Comparison of ENCODE assay signal across 16 cellular contexts in the genomic region with DNA sequence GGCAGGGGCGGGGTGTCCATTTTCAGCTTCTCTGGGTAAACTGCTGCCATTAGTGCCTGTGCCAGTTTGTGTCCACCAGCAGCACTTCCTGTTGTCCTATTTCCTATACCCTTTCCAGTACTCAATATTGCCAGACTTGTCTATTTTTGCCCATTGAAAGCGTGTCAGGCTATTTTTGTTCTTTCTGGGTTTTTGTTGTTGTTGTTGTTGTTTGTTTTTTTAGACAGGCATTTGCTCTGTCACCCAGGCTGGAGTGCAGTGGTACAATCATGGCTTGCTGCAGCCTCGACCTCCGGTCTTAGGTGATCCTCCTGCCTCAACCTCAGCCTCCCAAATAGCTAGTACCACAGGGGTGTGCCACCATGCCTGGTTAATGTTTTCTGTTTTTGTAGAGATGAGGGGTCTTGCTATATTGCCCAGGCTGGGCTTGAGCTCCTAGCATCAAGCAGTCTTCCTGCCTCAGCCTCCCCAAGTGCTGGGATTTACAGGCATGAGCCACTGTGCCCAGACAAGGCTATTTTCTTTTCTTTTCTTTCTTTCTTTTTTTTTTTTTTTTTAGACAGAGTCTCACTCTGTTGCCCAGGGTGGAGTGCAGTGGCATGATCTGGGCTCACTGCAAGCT. TPM values are rescaled to one million over a fixed set of nuclear protein-coding genes. Genes with fewer than 3 reads are reported as not detected.
A peak's percentile ranks its signal among the peaks of the same experiment; 100 is the strongest.
DNase-seq lines count a peak whose midpoint lies in the region; ATAC-seq and TF ChIP-seq lines count a peak whose summit lies in the region.
"Had no signal": no experiment of that assay in that cellular context is flagged by ENCODE, and none has a peak within 500 bp of the region (broad histone marks: within the 10 kb centered on the region; RNA-seq: fewer than 3 reads in every experiment).

No MANE protein-coding gene starts in this region.

- no peak for DNase-seq in NT2/D1 (ENCODE audit: low read depth, low spot score)
- no peak for DNase-seq in osteoblast (ENCODE audit: insufficient read length, low spot score, missing footprints)
- DNase-seq in upper lobe of left lung, result no peak
- no peak for DNase-seq in natural killer cell
- no peak for DNase-seq in H7
- DNase-seq: activated naive CD8-positive, alpha-beta T cell treated with anti-CD3 and anti-CD28 coated beads, Interleukin-2, amount 50 U/mL, for 24 hours; cerebellar nuclear complex; immature natural killer cell; NCI-H187; NCI-H510A treated with DMSO at 0.1 percent for 48 hours; OCI-M1 had no signal

- peaks cover 17% of the 10 kb centered on the region for H3K4me1 Mint-ChIP-seq in dendritic cell treated with granulocyte-macrophage colony-stimulating factor and Interleukin-4, amounts not matched to agents 40 ng/mL and 50 ng/mL, for 4 days (ENCODE audit: low read depth)
- H3K4me1 Mint-ChIP-seq in natural killer cell, result peaks cover 4 to 11% of the 10 kb centered on the region in 2 donors

- no peaks in the 10 kb centered on the region for H3K9me3 Mint-ChIP-seq in dendritic cell treated with granulocyte-macrophage colony-stimulating factor and Interleukin-4, amounts not matched to agents 40 ng/mL and 50 ng/mL, for 4 days
- no peaks in the 10 kb centered on the region for H3K9me3 Mint-ChIP-seq in natural killer cell
- H3K9me3 Mint-ChIP-seq: activated naive CD8-positive, alpha-beta T cell treated with anti-CD3 and anti-CD28 coated beads, Interleukin-2, amount 50 U/mL, for 24 hours; activated T-helper 1 cell treated with anti-CD3 and anti-CD28 coated beads, Interleukin-12 subunit alpha, Interleukin-12 subunit beta, Interleukin-2, Interleukin-4 antibody, amounts not matched to agents 30 ng/mL and 10 ng/mL and 1 ng/mL, durations not matched to agents 14 hours and 24 hours and 36 hours; immature natural killer cell; stimulated activated effector memory CD8-positive, alpha-beta T cell treated with anti-CD3 and anti-CD28 coated beads, Interleukin-12 subunit alpha, Interleukin-12 subunit beta, amount 100 ng/mL, for 72 hours had no signal

- peak overlapping the region; percentile 75 for H3K4me2 ChIP-seq in osteoblast (ENCODE audit: insufficient read depth, low read length)

- H3K36me3 ChIP-seq in NT2/D1 (ENCODE audit: insufficient read depth, insufficient read length, low read length) (peaks cover 3% of the 10 kb centered on the region), osteoblast (ENCODE audit: insufficient read depth, low read length) (no peaks in the 10 kb centered on the region), upper lobe of left lung (no peaks in the 10 kb centered on the region), H7 (replicated peaks; ENCODE audit: control insufficient read depth, insufficient read depth, low read length) (no peaks in the 10 kb centered on the region)

- H3K27ac ChIP-seq in osteoblast (ENCODE audit: low read depth, low read length) (peak overlapping the region; percentile 51), upper lobe of left lung (peak overlapping the region; percentile 12 to 62 (median 37))
- H3K27ac ChIP-seq: epithelial cell of prostate had no signal

- no peaks in the 10 kb centered on the region for H4K20me1 ChIP-seq in osteoblast (ENCODE audit: insufficient read depth, low read length)

- H2AFZ ChIP-seq in osteoblast (ENCODE audit: low read length), result peak overlapping the region; percentile 88

- H3K36me3 Mint-ChIP-seq in dendritic cell treated with granulocyte-macrophage colony-stimulating factor and Interleukin-4, amounts not matched to agents 40 ng/mL and 50 ng/mL, for 4 days (ENCODE audit: low read depth), result no peaks in the 10 kb centered on the region
- H3K36me3 Mint-ChIP-seq in natural killer cell, result no peaks in the 10 kb centered on the region
- H3K36me3 Mint-ChIP-seq: immature natural killer cell; stimulated activated effector memory CD8-positive, alpha-beta T cell treated with anti-CD3 and anti-CD28 coated beads, Interleukin-12 subunit alpha, Interleukin-12 subunit beta, amount 100 ng/mL, for 72 hours had no signal

- ATAC-seq in upper lobe of left lung (ENCODE audit: low FRiP score in 2 of 2) (no peak), GM21619 (IDR thresholded peaks at IDR 0.05; ENCODE audit: unreplicated experiment) (no peak), natural killer cell (no peak)
- ATAC-seq: activated naive CD8-positive, alpha-beta T cell treated with anti-CD3 and anti-CD28 coated beads, Interleukin-2, amount 50 U/mL, for 24 hours; stimulated activated effector memory CD8-positive, alpha-beta T cell treated with anti-CD3 and anti-CD28 coated beads, Interleukin-12 subunit alpha, Interleukin-12 subunit beta, amount 100 ng/mL, for 72 hours had no signal

- peaks cover 8% of the 10 kb centered on the region for H3K4me1 ChIP-seq in NT2/D1 (ENCODE audit: insufficient read depth, insufficient read length)
- peaks cover 14% of the 10 kb centered on the region for H3K4me1 ChIP-seq in osteoblast (ENCODE audit: insufficient read depth, low read length)
- H3K4me1 ChIP-seq in upper lobe of left lung, result peaks cover 10 to 29% (median 22%) of the 10 kb centered on the region in 4 donors

- no peak overlapping the region for H3K4me3 Mint-ChIP-seq in dendritic cell treated with granulocyte-macrophage colony-stimulating factor and Interleukin-4, amounts not matched to agents 40 ng/mL and 50 ng/mL, for 4 days
- H3K4me3 Mint-ChIP-seq in natural killer cell, result no peak overlapping the region
- H3K4me3 Mint-ChIP-seq: activated naive CD8-positive, alpha-beta T cell treated with anti-CD3 and anti-CD28 coated beads, Interleukin-2, amount 50 U/mL, for 24 hours; activated T-helper 1 cell treated with anti-CD3 and anti-CD28 coated beads, Interleukin-12 subunit alpha, Interleukin-12 subunit beta, Interleukin-2, Interleukin-4 antibody, amounts not matched to agents 30 ng/mL and 10 ng/mL and 1 ng/mL, durations not matched to agents 14 hours and 24 hours and 36 hours; immature natural killer cell; stimulated activated effector memory CD8-positive, alpha-beta T cell treated with anti-CD3 and anti-CD28 coated beads, Interleukin-12 subunit alpha, Interleukin-12 subunit beta, amount 100 ng/mL, for 72 hours had no signal

- WGBS in upper lobe of left lung, 2 donors, result 73 to 86% methylated on average over 4 of the region's 4 CpGs

- H3K4me3 ChIP-seq in NT2/D1 (ENCODE audit: insufficient read length, low read depth) (no peak overlapping the region), osteoblast (ENCODE audit: insufficient read depth, low read length) (no peak overlapping the region), upper lobe of left lung (no peak overlapping the region), H7 (ENCODE audit: insufficient read depth, low read depth, low read length) (no peak overlapping the region)

- peaks cover 12% of the 10 kb centered on the region for H3K27me3 Mint-ChIP-seq in dendritic cell treated with granulocyte-macrophage colony-stimulating factor and Interleukin-4, amounts not matched to agents 40 ng/mL and 50 ng/mL, for 4 days
- peaks cover 0 to 5% of the 10 kb centered on the region in 2 donors for H3K27me3 Mint-ChIP-seq in natural killer cell (ENCODE audit: low read depth in 2 of 2)

- TF ChIP-seq POLR2A in upper lobe of left lung (IDR thresholded peaks at IDR 0.05), result no peak

- H3K27ac Mint-ChIP-seq in dendritic cell treated with granulocyte-macrophage colony-stimulating factor and Interleukin-4, amounts not matched to agents 40 ng/mL and 50 ng/mL, for 4 days, result peak overlapping the region; percentile 65
- no peak overlapping the region for H3K27ac Mint-ChIP-seq in natural killer cell
- H3K27ac Mint-ChIP-seq: activated naive CD8-positive, alpha-beta T cell treated with anti-CD3 and anti-CD28 coated beads, Interleukin-2, amount 50 U/mL, for 24 hours; activated T-helper 1 cell treated with anti-CD3 and anti-CD28 coated beads, Interleukin-12 subunit alpha, Interleukin-12 subunit beta, Interleukin-2, Interleukin-4 antibody, amounts not matched to agents 30 ng/mL and 10 ng/mL and 1 ng/mL, durations not matched to agents 14 hours and 24 hours and 36 hours; immature natural killer cell; stimulated activated effector memory CD8-positive, alpha-beta T cell treated with anti-CD3 and anti-CD28 coated beads, Interleukin-12 subunit alpha, Interleukin-12 subunit beta, amount 100 ng/mL, for 72 hours had no signal

- H3K27me3 ChIP-seq in NT2/D1 (ENCODE audit: insufficient read depth, insufficient read length) (no peaks in the 10 kb centered on the region), osteoblast (ENCODE audit: insufficient read depth, low read length) (no peaks in the 10 kb centered on the region), upper lobe of left lung (no peaks in the 10 kb centered on the region), H7 (ENCODE audit: control insufficient read depth, insufficient read depth, low read length) (no peaks in the 10 kb centered on the region; the same call in 1 of the 2 replicates)

- no peaks in the 10 kb centered on the region for H3K9me3 ChIP-seq in NT2/D1 (ENCODE audit: insufficient read depth, low read length)
- no peaks in the 10 kb centered on the region for H3K9me3 ChIP-seq in osteoblast (ENCODE audit: low read depth, low read length)
- H3K9me3 ChIP-seq in upper lobe of left lung, result no peaks in the 10 kb centered on the region

- no peak for TF ChIP-seq EP300 in upper lobe of left lung (IDR thresholded peaks at IDR 0.05)

- intact Hi-C loops in dendritic cell treated with granulocyte-macrophage colony-stimulating factor and Interleukin-4, amounts not matched to agents 40 ng/mL and 50 ng/mL, for 4 days (cut with micrococcal nuclease), result no loop called here
- intact Hi-C loops in natural killer cell (cut with micrococcal nuclease), result no loop called here

- peaks cover 50% of the 10 kb centered on the region for H3K79me2 ChIP-seq in osteoblast (ENCODE audit: insufficient read depth, low read length)

- TF ChIP-seq CTCF in osteoblast (IDR thresholded peaks at IDR 0.05; ENCODE audit: extremely low read depth, low read depth, low read length), result no peak
- TF ChIP-seq CTCF in upper lobe of left lung (IDR thresholded peaks at IDR 0.05), result no peak
- TF ChIP-seq CTCF in natural killer cell (IDR thresholded peaks at IDR 0.05), result no peak

- H3K9ac ChIP-seq in NT2/D1 (ENCODE audit: insufficient read length, low read depth), result peak overlapping the region; percentile 36

RNA-seq across cellular contexts. Expression of a gene that starts 8.5 kb away (rescaled TPM):
- 4.4 and 5.8 TPM in 2 replicates for total RNA-seq in osteoblast
- total RNA-seq in upper lobe of left lung, result 10 to 100 TPM in 2 of 6 donors, 1 to 10 TPM in 4; 2.6 to 16.5 (median 4.7) TPM
- not detected for total RNA-seq in natural killer cell
- total RNA-seq in H7 (2014; rRNA removed; shearing (Covaris generic)), result 5.4 and 7.8 TPM in 2 replicates

RNA-seq across cellular contexts. Expression of a gene that starts 39.2 kb away (rescaled TPM):
- total RNA-seq in osteoblast (61.9 and 65.5 TPM in 2 replicates), upper lobe of left lung (10 to 100 TPM; 31.3 to 55.6 (median 38.3) TPM), natural killer cell (10 to 100 TPM; 31.9 to 36.4 (median 35.9) TPM)
- 108 and 132 TPM in 2 replicates for total RNA-seq in H7 (2014; rRNA removed; shearing (Covaris generic))
